In the genomic region with DNA sequence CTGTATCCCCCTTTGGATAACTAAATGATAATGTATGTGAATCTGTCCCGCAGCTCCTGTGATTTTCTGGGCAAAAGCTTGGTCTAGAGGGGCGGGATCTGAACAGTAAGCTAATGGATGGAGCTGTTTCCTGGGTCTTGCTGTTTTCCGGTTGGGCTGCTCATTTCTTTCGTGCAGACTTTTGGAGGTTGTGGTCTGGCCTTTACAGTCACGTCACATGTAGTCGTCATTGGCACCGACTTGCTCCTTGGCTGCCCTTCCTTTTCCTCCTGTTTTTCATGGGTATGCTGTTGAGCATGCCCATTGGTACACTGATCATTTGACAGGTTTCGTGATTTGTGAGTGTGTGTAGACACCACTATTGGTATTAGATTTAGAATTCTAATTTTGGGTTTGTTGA, we compare ENCODE assay signal across 1 cellular context.
TF ChIP-seq lines count a peak whose summit lies in the region.

No MANE protein-coding gene starts in this region.

TF ChIP-seq in HepG2, 621 proteins besides CTCF, POLR2A, EP300 and RAD21:
- TF ChIP-seq YEATS4 (CRISPR knock-in tag; IDR thresholded peaks at IDR 0.05; ENCODE audit: borderline replicate concordance) (no peak), ZNF20 (CRISPR knock-in tag; IDR thresholded peaks at IDR 0.05) (no peak), ARID2 (CRISPR knock-in tag; IDR thresholded peaks at IDR 0.05; ENCODE audit: borderline replicate concordance) (no peak), SP140L (CRISPR knock-in tag; IDR thresholded peaks at IDR 0.05; ENCODE audit: borderline replicate concordance) (no peak), SIX1 (CRISPR knock-in tag; IDR thresholded peaks at IDR 0.05; ENCODE audit: borderline replicate concordance) (no peak), SAFB2 (CRISPR knock-in tag; IDR thresholded peaks at IDR 0.05; ENCODE audit: borderline replicate concordance, low read depth) (no peak), ZNF30 (CRISPR knock-in tag; IDR thresholded peaks at IDR 0.05) (no peak), ZNF792 (CRISPR knock-in tag; IDR thresholded peaks at IDR 0.05) (no peak), EZH2 (conservative IDR thresholded peaks at IDR 0.05; ENCODE audit: low read depth, low read length) (no peak), SPEN (CRISPR knock-in tag; IDR thresholded peaks at IDR 0.05; ENCODE audit: low read depth) (no peak), REPIN1 (CRISPR knock-in tag; IDR thresholded peaks at IDR 0.05; ENCODE audit: borderline replicate concordance, low read depth) (no peak), RFXANK (CRISPR knock-in tag; IDR thresholded peaks at IDR 0.05) (no peak), ZNF703 (CRISPR knock-in tag; IDR thresholded peaks at IDR 0.05; ENCODE audit: borderline replicate concordance) (no peak), GZF1 (CRISPR knock-in tag; IDR thresholded peaks at IDR 0.05) (no peak), MEF2D (CRISPR knock-in tag; IDR thresholded peaks at IDR 0.05) (no peak), ZNF224 (CRISPR knock-in tag; IDR thresholded peaks at IDR 0.05) (no peak), ZNF234 (CRISPR knock-in tag; conservative IDR thresholded peaks at IDR 0.05) (no peak), POLR2G (IDR thresholded peaks at IDR 0.05; ENCODE audit: low read depth, low read length) (no peak), SMYD3 (CRISPR knock-in tag; IDR thresholded peaks at IDR 0.05) (no peak), ZNF501 (CRISPR knock-in tag; IDR thresholded peaks at IDR 0.05) (no peak)
